In genomic region chr14:73599494-73599893, GRCh38 we compare ENCODE assay signal across 1 cellular context.
TF ChIP-seq lines count a peak whose summit lies in the region.

No MANE protein-coding gene starts in this region.

TF ChIP-seq in GM23338, 12 proteins besides CTCF, POLR2A, EP300 and RAD21:
- TF ChIP-seq ZNF462 (CRISPR knock-in tag; IDR thresholded peaks at IDR 0.05), result no peak
- TF ChIP-seq ZNF114 (CRISPR knock-in tag; IDR thresholded peaks at IDR 0.05), result no peak
- no peak for TF ChIP-seq ETS1 (IDR thresholded peaks at IDR 0.05)
- TF ChIP-seq STAT1 (IDR thresholded peaks at IDR 0.05; ENCODE audit: unreplicated experiment), result no peak
- TF ChIP-seq EZH2 (IDR thresholded peaks at IDR 0.05; ENCODE audit: low read depth, unreplicated experiment), result no peak
- no peak for TF ChIP-seq CREB1 (CRISPR knock-in tag; IDR thresholded peaks at IDR 0.05; ENCODE audit: low read depth)
- no peak for TF ChIP-seq POLR2AphosphoS5 (IDR thresholded peaks at IDR 0.05; ENCODE audit: low read depth)
- TF ChIP-seq EZH2phosphoT487 (IDR thresholded peaks at IDR 0.05; ENCODE audit: unreplicated experiment), result no peak
- TF ChIP-seq REST (IDR thresholded peaks at IDR 0.05; ENCODE audit: unreplicated experiment), result no peak
- no peak for TF ChIP-seq ZNF331 (CRISPR knock-in tag; IDR thresholded peaks at IDR 0.05; ENCODE audit: low read depth)
- no peak for TF ChIP-seq JUNB (IDR thresholded peaks at IDR 0.05; ENCODE audit: unreplicated experiment)
- no peak for TF ChIP-seq NANOG (IDR thresholded peaks at IDR 0.05; ENCODE audit: borderline replicate concordance)
